In the genomic region with DNA sequence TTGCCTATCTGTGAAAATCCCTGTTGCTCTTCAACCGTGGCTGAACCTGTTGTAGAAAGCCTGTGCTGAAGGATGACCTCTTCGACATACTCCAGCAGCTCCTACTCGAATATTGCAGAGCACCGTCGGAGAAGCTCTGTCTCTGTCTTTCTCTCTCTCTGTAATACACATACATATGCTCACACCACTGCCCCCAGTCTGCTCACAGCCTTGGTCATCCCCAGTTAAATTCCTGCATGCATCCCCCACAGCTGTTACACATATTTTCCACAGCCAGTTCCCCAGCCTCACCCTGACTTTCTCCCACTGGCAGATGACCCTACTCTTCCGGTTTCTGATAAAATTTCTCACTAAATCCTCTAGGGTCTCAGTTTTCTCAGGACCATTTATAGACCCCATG, we compare ENCODE assay signal across 23 cellular contexts.
"Had no signal": no experiment of that assay in that cellular context is flagged by ENCODE, and none has a peak within 500 bp of the region (broad histone marks: within the 10 kb centered on the region; RNA-seq: fewer than 3 reads in every experiment).

No MANE protein-coding gene starts in this region.

- H3K27me3 ChIP-seq: gastroesophageal sphincter, heart left ventricle, neural progenitor cell, right atrium auricular region, stomach, thyroid gland had no signal

- DNase-seq: foreskin fibroblast; heart left ventricle; hippocampal formation; mucosa of descending colon; naive thymus-derived CD4-positive, alpha-beta T cell; nucleus accumbens; stimulated activated CD4-positive, alpha-beta T cell treated with anti-CD3 and anti-CD28 coated beads, Interleukin-2, amount 100 ng/mL, for 24 hours; stimulated activated CD4-positive, alpha-beta T cell treated with anti-CD3 and anti-CD28 coated beads, Interleukin-4, amount 100 ng/mL, for 24 hours; stimulated activated naive CD4-positive, alpha-beta T cell treated with Interleukin-2 at 50 U/mL for 16 hours; stomach; thyroid gland had no signal

- H3K27ac ChIP-seq: coronary artery, epithelial cell of prostate, gastroesophageal sphincter, heart left ventricle, neural progenitor cell, prostate gland, right atrium auricular region, stomach, thyroid gland had no signal

- H3K4me1 ChIP-seq: gastroesophageal sphincter, prostate gland, right atrium auricular region, stomach had no signal

- H3K9ac ChIP-seq: neural progenitor cell had no signal

- H3K4me2 ChIP-seq: neural progenitor cell had no signal

- H3K9me3 ChIP-seq: mucosa of descending colon, prostate gland, thyroid gland had no signal

- FAIRE-seq: keratinocyte had no signal

- ATAC-seq: esophagus mucosa; gastroesophageal sphincter; heart left ventricle; left lobe of liver; mucosa of descending colon; naive thymus-derived CD4-positive, alpha-beta T cell; sciatic nerve; stimulated activated effector memory CD8-positive, alpha-beta T cell treated with anti-CD3 and anti-CD28 coated beads, Interleukin-12 subunit alpha, Interleukin-12 subunit beta, amount 100 ng/mL, for 72 hours had no signal

- H3K36me3 ChIP-seq: gastroesophageal sphincter, heart left ventricle, neural progenitor cell, prostate gland, right atrium auricular region, stomach, thyroid gland had no signal

- H3K4me3 ChIP-seq: coronary artery, gastroesophageal sphincter, heart left ventricle, lung, mucosa of descending colon, neural progenitor cell, prostate gland, right atrium auricular region, stomach, thyroid gland had no signal
